Comparison of ENCODE assay signal across 21 cellular contexts in the genomic region with DNA sequence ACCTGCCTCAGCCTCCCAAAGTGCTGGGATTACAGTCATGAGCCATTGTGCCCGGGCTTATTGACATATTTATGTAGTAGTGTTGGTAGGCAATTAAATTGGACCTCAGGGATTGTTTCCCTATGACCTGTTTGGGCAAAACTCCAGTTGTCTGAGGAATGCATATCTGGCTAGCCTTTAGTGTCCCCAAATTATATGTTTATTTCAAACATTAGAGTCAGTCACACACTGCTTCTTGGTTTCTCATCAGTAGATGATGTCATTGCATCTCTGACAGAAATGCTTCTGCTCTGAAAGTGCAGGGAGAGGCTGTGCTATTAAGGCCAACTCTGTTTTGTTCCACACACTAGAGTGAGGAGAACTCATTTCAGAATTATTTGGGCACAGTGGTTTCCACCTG. TPM values are rescaled to one million over a fixed set of nuclear protein-coding genes. Genes with fewer than 3 reads are reported as not detected.
DNase-seq lines count a peak whose midpoint lies in the region; ATAC-seq, FAIRE-seq and TF ChIP-seq lines count a peak whose summit lies in the region.
"Had no signal": no experiment of that assay in that cellular context is flagged by ENCODE, and none has a peak within 500 bp of the region (broad histone marks: within the 10 kb centered on the region; RNA-seq: fewer than 3 reads in every experiment).

No MANE protein-coding gene starts in this region.

- no peaks in the 10 kb centered on the region for H3K9me3 Mint-ChIP-seq in T-helper 1 cell treated with Interleukin-12 subunit alpha and Interleukin-12 subunit beta and Interleukin-4 antibody, amounts not matched to agents 30 μg/mL and 1 μg/mL, for 36 hours
- H3K9me3 Mint-ChIP-seq: mesothelial cell of epicardium; stimulated activated naive CD8-positive, alpha-beta T cell treated with anti-CD3 and anti-CD28 coated beads, Interleukin-15, amount 100 ng/mL, for 72 hours had no signal

- H3K27ac ChIP-seq in K562 (ENCODE audit: extremely low read depth, low read depth, low read length) (no peak overlapping the region), trophoblast cell (ENCODE audit: low read depth, low read length) (no peak overlapping the region)

- H2BK5ac ChIP-seq in trophoblast cell (ENCODE audit: low read depth, low read length, poor library complexity), result no peak overlapping the region

- no peak for FAIRE-seq in K562 (lab: Jason Lieb, UNC)
- FAIRE-seq: islet of Langerhans, small intestine had no signal

- peak overlapping the region; percentile 50 for H3K27ac Mint-ChIP-seq in T-helper 1 cell treated with Interleukin-12 subunit alpha and Interleukin-12 subunit beta and Interleukin-4 antibody, amounts not matched to agents 30 μg/mL and 1 μg/mL, for 36 hours
- H3K27ac Mint-ChIP-seq: mesothelial cell of epicardium had no signal

- H3K4me3 ChIP-seq in K562 (no peak overlapping the region), trophoblast cell (ENCODE audit: low read depth, low read length) (no peak overlapping the region)

- no peaks in the 10 kb centered on the region for H3K27me3 Mint-ChIP-seq in T-helper 1 cell treated with Interleukin-12 subunit alpha and Interleukin-12 subunit beta and Interleukin-4 antibody, amounts not matched to agents 30 μg/mL and 1 μg/mL, for 36 hours (ENCODE audit: low read depth)
- H3K27me3 Mint-ChIP-seq: stimulated activated naive CD8-positive, alpha-beta T cell treated with anti-CD3 and anti-CD28 coated beads, Interleukin-15, amount 100 ng/mL, for 72 hours had no signal

- H3K79me2 ChIP-seq in K562 (ENCODE audit: control insufficient read depth, insufficient read depth, low read length) (peaks cover 13% of the 10 kb centered on the region), trophoblast cell (ENCODE audit: control insufficient read depth, insufficient read depth, low read length, poor library complexity) (peaks cover 8% of the 10 kb centered on the region)

- WGBS in K562 (ENCODE audit: insufficient coverage, low coverage, missing lambda C conversion rate), result 60% methylated on average over 1 of the region's 1 CpG
- no CpG with 5 or more reads among the region's 1 CpG for WGBS in trophoblast cell (ENCODE audit: extremely low coverage, insufficient coverage, insufficient read length)

- TF ChIP-seq POLR2A in K562 (conservative IDR thresholded peaks at IDR 0.05), result no peak

- ATAC-seq in K562 (no peak), HG02938 (IDR thresholded peaks at IDR 0.05; ENCODE audit: unreplicated experiment) (no peak)
- ATAC-seq: HCT116; stimulated activated naive CD8-positive, alpha-beta T cell treated with anti-CD3 and anti-CD28 coated beads, Interleukin-15, amount 100 ng/mL, for 72 hours had no signal

- H3K36me3 ChIP-seq in K562 (ENCODE audit: control insufficient read depth, insufficient read depth, low read length) (peaks cover 39% of the 10 kb centered on the region; the same call in 1 of the 3 replicates), trophoblast cell (ENCODE audit: control insufficient read depth in 1 of 2, insufficient read depth in 2 of 2, low read length in 2 of 2) (peaks cover 30 to 45% of the 10 kb centered on the region in 2 experiments)

- peaks cover 20% of the 10 kb centered on the region for H3K36me3 Mint-ChIP-seq in T-helper 1 cell treated with Interleukin-12 subunit alpha and Interleukin-12 subunit beta and Interleukin-4 antibody, amounts not matched to agents 30 μg/mL and 1 μg/mL, for 36 hours (ENCODE audit: low read depth)

- peak overlapping the region; percentile 62 for H3K4ac ChIP-seq in trophoblast cell (ENCODE audit: low read depth, low read length)

- no peak overlapping the region for H3K9ac ChIP-seq in K562 (ENCODE audit: insufficient read depth in 1 of 2, low read depth in 2 of 2, low read length in 2 of 2)
- H3K9ac ChIP-seq in trophoblast cell (ENCODE audit: low read length), result no peak overlapping the region

- TF ChIP-seq CTCF in K562 (IDR thresholded peaks at IDR 0.05 in 2 of 3, conservative IDR thresholded peaks at IDR 0.05 in 1 of 3; ENCODE audit: insufficient read depth in 2 of 3, low read depth in 1 of 3, low read length in 3 of 3), result no peak

- H4K12ac ChIP-seq in trophoblast cell (ENCODE audit: low read depth, low read length), result no peak overlapping the region

- POLR2A ChIA-PET in K562 (lab: Yijun Ruan, JAX), result no interaction called here

- H3K79me1 ChIP-seq in trophoblast cell (ENCODE audit: low read length), result no peaks in the 10 kb centered on the region

- H3K14ac ChIP-seq in trophoblast cell (ENCODE audit: low read length), result no peak overlapping the region

- H3K4me2 ChIP-seq in K562 (ENCODE audit: insufficient read depth, low read length), result no peak overlapping the region
- no peak overlapping the region for H3K4me2 ChIP-seq in trophoblast cell (ENCODE audit: low read length)

- BruUV-seq in K562 (replicated peaks; lab: Mats Ljungman, UMichigan), result no TSS peak

- H3K9me1 ChIP-seq in K562 (ENCODE audit: control insufficient read depth, insufficient read depth, low read length), result no peaks in the 10 kb centered on the region

- H3K18ac ChIP-seq in trophoblast cell (ENCODE audit: low read length), result no peak overlapping the region

- CTCF ChIA-PET in K562 (lab: Yijun Ruan, JAX; ENCODE audit: low intra/inter-chr PET ratio), result no interaction called here

- H2AFZ ChIP-seq in K562 (ENCODE audit: low read depth, low read length), result no peak overlapping the region
- H2AFZ ChIP-seq in trophoblast cell (ENCODE audit: insufficient read depth, low read length, poor library complexity), result no peak overlapping the region

- H3K4me3 Mint-ChIP-seq in T-helper 1 cell treated with Interleukin-12 subunit alpha and Interleukin-12 subunit beta and Interleukin-4 antibody, amounts not matched to agents 30 μg/mL and 1 μg/mL, for 36 hours, result no peak overlapping the region
- H3K4me3 Mint-ChIP-seq: mesothelial cell of epicardium; stimulated activated naive CD8-positive, alpha-beta T cell treated with anti-CD3 and anti-CD28 coated beads, Interleukin-15, amount 100 ng/mL, for 72 hours had no signal

- no peak for TF ChIP-seq RAD21 in K562 (CRISPR knock-in tag; conservative IDR thresholded peaks at IDR 0.05 in 1 of 2, IDR thresholded peaks at IDR 0.05 in 1 of 2)

- H3K27me3 ChIP-seq in K562 (ENCODE audit: control insufficient read depth in 2 of 2, insufficient read depth in 2 of 2, low read length in 2 of 2), result no peaks in the 10 kb centered on the region
- H3K27me3 ChIP-seq in trophoblast cell (ENCODE audit: insufficient read depth, low read length), result no peaks in the 10 kb centered on the region

- DNase-seq in T-helper 1 cell (no peak), NCI-H69 (lab: John Stamatoyannopoulos, UW) (peak; percentile 44), K562 (ENCODE audit: extremely low read depth in 1 of 4, low spot score in 3 of 4) (no peak), trophoblast cell (peak in 1 of 2 donors; percentile 18), AML-193 (lab: John Stamatoyannopoulos, UW) (no peak), NCI-H1048 (lab: John Stamatoyannopoulos, UW) (no peak)
- DNase-seq: 8988T; aorta; Calu3; NCI-H2081; NCI-H82; nucleus accumbens; SHP77 treated with DMSO at 0.1 percent for 48 hours; small intestine; stimulated activated naive CD8-positive, alpha-beta T cell treated with anti-CD3 and anti-CD28 coated beads, Interleukin-15, amount 100 ng/mL, for 72 hours had no signal

- intact Hi-C loops in K562 (cut with micrococcal nuclease), result no loop called here

- H4K20me1 ChIP-seq in K562 (replicated peaks; ENCODE audit: control insufficient read depth, insufficient read depth, low read length), result no peaks in the 10 kb centered on the region

- H4K8ac ChIP-seq in trophoblast cell (ENCODE audit: low read depth, low read length), result no peak overlapping the region

- H3K9me3 ChIP-seq in K562 (replicated peaks; ENCODE audit: control insufficient read depth, insufficient read depth, low read depth, low read length) (no peaks in the 10 kb centered on the region), trophoblast cell (ENCODE audit: insufficient read depth, low read depth, low read length) (no peaks in the 10 kb centered on the region)

- H4K91ac ChIP-seq in trophoblast cell (ENCODE audit: low read depth, low read length), result no peak overlapping the region

- no peak overlapping the region for H2BK12ac ChIP-seq in trophoblast cell (ENCODE audit: low read length)

- no peak overlapping the region for H2BK120ac ChIP-seq in trophoblast cell (ENCODE audit: insufficient read depth, low read length, poor library complexity)

- H3K4me1 Mint-ChIP-seq in T-helper 1 cell treated with Interleukin-12 subunit alpha and Interleukin-12 subunit beta and Interleukin-4 antibody, amounts not matched to agents 30 μg/mL and 1 μg/mL, for 36 hours (ENCODE audit: low read depth), result peaks cover 23% of the 10 kb centered on the region

- no peak overlapping the region for H3K23ac ChIP-seq in trophoblast cell (ENCODE audit: low read length)

- no peak for TF ChIP-seq EP300 in K562 (IDR thresholded peaks at IDR 0.05; ENCODE audit: low read length)

- no peak overlapping the region for H2AK5ac ChIP-seq in trophoblast cell (ENCODE audit: low read length)

- in situ Hi-C loops in K562 (cut with MboI), result no loop called here

- H3K4me1 ChIP-seq in K562 (replicated peaks in 1 of 2; ENCODE audit: control insufficient read depth in 2 of 2, insufficient read depth in 2 of 2, low read length in 2 of 2) (peaks cover 0 to 2% of the 10 kb centered on the region in 2 experiments; a peak in 2 of 5 replicates), trophoblast cell (ENCODE audit: control insufficient read depth in 1 of 2, insufficient read depth in 2 of 2, low read length in 2 of 2) (no peaks in the 10 kb centered on the region)

RNA-seq across cellular contexts. Expression of gene PIP5K1A, which starts 12.5 kb away (rescaled TPM):
- total RNA-seq in K562 (2011; cell fraction: chromatin; rRNA removed; ENCODE audit: low replicate concordance), result 161 and 178 TPM in 2 replicates
- 84.5 and 85.7 TPM in 2 replicates for total RNA-seq in K562 (2011; cell fraction: nucleolus; rRNA removed)
- 104 and 116 TPM in 2 replicates for total RNA-seq in K562 (2011; cell fraction: nucleoplasm; rRNA removed)
- total RNA-seq in K562 (2014; rRNA removed) (16.9 and 21.3 TPM in 2 replicates), K562 (2014; rRNA removed; fragmentation: Illumina TruSeq; extraction: Trizol) (18.8 and 20.6 TPM in 2 replicates), K562 (2015; rRNA removed; fragmentation: Illumina TruSeq; extraction: Trizol) (22.8 and 24.9 TPM in 2 replicates), K562 (2021) (21.9 and 25.8 TPM in 2 replicates)
- polyA plus RNA-seq in K562 (2011; rRNA removed) (33.5 and 42.4 TPM in 2 replicates), K562 (2014; fragmentation: Illumina TruSeq; extraction: Trizol) (26.3 and 36.4 TPM in 2 replicates), K562 (2014; fragmentation: Nextera tagmentation; extraction: Ambion mirVana) (1 to 10 TPM; 1.9 to 4.2 TPM), K562 (2014; rRNA removed) (17.2 and 22.4 TPM in 2 replicates)
- polyA plus RNA-seq in K562 (2011; cell fraction: cytosol; rRNA removed), result 23.8 and 29.9 TPM in 2 replicates
- polyA plus RNA-seq in K562 (2011; cell fraction: nucleus; rRNA removed), result 47.1 and 51.9 TPM in 2 replicates
- polyA plus RNA-seq in K562 (2012), result 14.8 and 15.0 TPM in 2 replicates
- polyA minus RNA-seq in K562 (2011; rRNA and poly(A)+ RNA removed), result 54.7 and 69.0 TPM in 2 replicates
- 15.1 and 19.9 TPM in 2 replicates for polyA minus RNA-seq in K562 (2011; cell fraction: cytosol; rRNA and poly(A)+ RNA removed)
- 21.3 and 28.2 TPM in 2 replicates for polyA minus RNA-seq in K562 (2011; cell fraction: nucleus; rRNA and poly(A)+ RNA removed)
- polyA plus RNA-seq in trophoblast cell (2013), result 109 and 113 TPM in 2 replicates

RNA-seq across cellular contexts. Expression of gene VPS72, which starts 20.8 kb away (rescaled TPM):
- total RNA-seq in K562 (2011; cell fraction: chromatin; rRNA removed; ENCODE audit: low replicate concordance), result 26.2 and 29.1 TPM in 2 replicates
- total RNA-seq in K562 (2011; cell fraction: nucleolus; rRNA removed), result 10.8 and 17.2 TPM in 2 replicates
- 15.5 and 20.0 TPM in 2 replicates for total RNA-seq in K562 (2011; cell fraction: nucleoplasm; rRNA removed)
- total RNA-seq in K562 (2014; rRNA removed), result 72.2 and 78.4 TPM in 2 replicates
- 58.2 and 64.5 TPM in 2 replicates for total RNA-seq in K562 (2014; rRNA removed; fragmentation: Illumina TruSeq; extraction: Trizol)
- total RNA-seq in K562 (2015; rRNA removed; fragmentation: Illumina TruSeq; extraction: Trizol), result 73.7 and 79.6 TPM in 2 replicates
- 75.7 and 81.6 TPM in 2 replicates for total RNA-seq in K562 (2021)
- 80.9 and 113 TPM in 2 replicates for polyA plus RNA-seq in K562 (2011; rRNA removed)
- polyA plus RNA-seq in K562 (2011; cell fraction: cytosol; rRNA removed), result 76.3 and 89.8 TPM in 2 replicates
- polyA plus RNA-seq in K562 (2011; cell fraction: nucleus; rRNA removed), result 37.1 and 39.9 TPM in 2 replicates
- polyA plus RNA-seq in K562 (2012), result 58.9 and 73.2 TPM in 2 replicates
- 126 and 131 TPM in 2 replicates for polyA plus RNA-seq in K562 (2014; fragmentation: Illumina TruSeq; extraction: Trizol)
- 10 to 100 TPM in 1 of 2 experiments, 1 to 10 TPM in 1; 7.2 to 21.9 TPM for polyA plus RNA-seq in K562 (2014; fragmentation: Nextera tagmentation; extraction: Ambion mirVana)
- polyA plus RNA-seq in K562 (2014; rRNA removed), result 89.0 and 96.0 TPM in 2 replicates
- 41.7 and 44.6 TPM in 2 replicates for polyA minus RNA-seq in K562 (2011; rRNA and poly(A)+ RNA removed)
- polyA minus RNA-seq in K562 (2011; cell fraction: cytosol; rRNA and poly(A)+ RNA removed), result 24.7 and 25.1 TPM in 2 replicates
- 4.4 and 13.4 TPM in 2 replicates for polyA minus RNA-seq in K562 (2011; cell fraction: nucleus; rRNA and poly(A)+ RNA removed)
- 57.9 and 60.8 TPM in 2 replicates for polyA plus RNA-seq in trophoblast cell (2013)

RNA-seq across cellular contexts. Expression of gene TMOD4, which starts 35.0 kb away (rescaled TPM):
- total RNA-seq in K562 (2011; cell fraction: chromatin; rRNA removed; ENCODE audit: low replicate concordance), result 2.0 and 3.8 TPM in 2 replicates
- total RNA-seq in K562 (2011; cell fraction: nucleolus; rRNA removed), result not detected in 2 replicates
- 4.3 and 9.5 TPM in 2 replicates for total RNA-seq in K562 (2011; cell fraction: nucleoplasm; rRNA removed)
- 1.0 and 1.5 TPM in 2 replicates for total RNA-seq in K562 (2014; rRNA removed)
- total RNA-seq in K562 (2014; rRNA removed; fragmentation: Illumina TruSeq; extraction: Trizol), result 0.18 and 1.1 TPM in 2 replicates
- 0.22 and 0.57 TPM in 2 replicates for total RNA-seq in K562 (2015; rRNA removed; fragmentation: Illumina TruSeq; extraction: Trizol)
- 0.60 and 1.2 TPM in 2 replicates for total RNA-seq in K562 (2021)
- polyA plus RNA-seq in K562 (2011; rRNA removed), result 1.4 and 1.8 TPM in 2 replicates
- 0.72 and 0.88 TPM in 2 replicates for polyA plus RNA-seq in K562 (2011; cell fraction: cytosol; rRNA removed)
- polyA plus RNA-seq in K562 (2011; cell fraction: nucleus; rRNA removed), result 1.6 and 2.6 TPM in 2 replicates
- polyA plus RNA-seq in K562 (2012), result 1.1 and 1.7 TPM in 2 replicates
- polyA plus RNA-seq in K562 (2014; fragmentation: Illumina TruSeq; extraction: Trizol), result 0.35 and 1.0 TPM in 2 replicates
- under 1 TPM in 1 of 2 experiments, not detected in 1; 0.57 TPM for polyA plus RNA-seq in K562 (2014; fragmentation: Nextera tagmentation; extraction: Ambion mirVana)
- 0.12 and 1.5 TPM in 2 replicates for polyA plus RNA-seq in K562 (2014; rRNA removed)
- polyA minus RNA-seq in K562 (2011; rRNA and poly(A)+ RNA removed), result 1.3 TPM in 1 of 2 replicates, not detected in the other
- polyA minus RNA-seq in K562 (2011; cell fraction: cytosol; rRNA and poly(A)+ RNA removed), result not detected in 2 replicates
- not detected in 2 replicates for polyA minus RNA-seq in K562 (2011; cell fraction: nucleus; rRNA and poly(A)+ RNA removed)
- not detected in 2 replicates for polyA plus RNA-seq in trophoblast cell (2013)
- total RNA-seq: glomerular endothelial cell had no signal

RNA-seq across cellular contexts. Expression of gene PSMD4, which starts 43.7 kb away (rescaled TPM):
- 204 and 285 TPM in 2 replicates for total RNA-seq in K562 (2011; cell fraction: chromatin; rRNA removed; ENCODE audit: low replicate concordance)
- 154 and 177 TPM in 2 replicates for total RNA-seq in K562 (2011; cell fraction: nucleolus; rRNA removed)
- 184 and 195 TPM in 2 replicates for total RNA-seq in K562 (2011; cell fraction: nucleoplasm; rRNA removed)
- total RNA-seq in K562 (2014; rRNA removed) (298 and 306 TPM in 2 replicates), K562 (2014; rRNA removed; fragmentation: Illumina TruSeq; extraction: Trizol) (322 and 353 TPM in 2 replicates), K562 (2015; rRNA removed; fragmentation: Illumina TruSeq; extraction: Trizol) (291 and 295 TPM in 2 replicates), K562 (2021) (243 and 255 TPM in 2 replicates)
- polyA plus RNA-seq in K562 (2011; rRNA removed) (298 and 324 TPM in 2 replicates), K562 (2014; fragmentation: Illumina TruSeq; extraction: Trizol) (283 and 307 TPM in 2 replicates), K562 (2014; fragmentation: Nextera tagmentation; extraction: Ambion mirVana) (100 to 1,000 TPM; 194 to 243 TPM), K562 (2014; rRNA removed) (302 and 313 TPM in 2 replicates)
- 395 and 420 TPM in 2 replicates for polyA plus RNA-seq in K562 (2011; cell fraction: cytosol; rRNA removed)
- polyA plus RNA-seq in K562 (2011; cell fraction: nucleus; rRNA removed), result 143 and 175 TPM in 2 replicates
- polyA plus RNA-seq in K562 (2012), result 260 and 366 TPM in 2 replicates
- polyA minus RNA-seq in K562 (2011; rRNA and poly(A)+ RNA removed), result 332 and 377 TPM in 2 replicates
- polyA minus RNA-seq in K562 (2011; cell fraction: cytosol; rRNA and poly(A)+ RNA removed), result 124 and 136 TPM in 2 replicates
- 48.2 and 62.2 TPM in 2 replicates for polyA minus RNA-seq in K562 (2011; cell fraction: nucleus; rRNA and poly(A)+ RNA removed)
- 164 and 168 TPM in 2 replicates for polyA plus RNA-seq in trophoblast cell (2013)

RNA-seq across cellular contexts. Expression of gene SCNM1, which starts 44.9 kb away (rescaled TPM):
- 28.6 and 48.7 TPM in 2 replicates for total RNA-seq in K562 (2011; cell fraction: chromatin; rRNA removed; ENCODE audit: low replicate concordance)
- 26.1 and 32.2 TPM in 2 replicates for total RNA-seq in K562 (2011; cell fraction: nucleolus; rRNA removed)
- total RNA-seq in K562 (2011; cell fraction: nucleoplasm; rRNA removed), result 30.7 and 32.9 TPM in 2 replicates
- total RNA-seq in K562 (2014; rRNA removed) (67.4 and 74.3 TPM in 2 replicates), K562 (2014; rRNA removed; fragmentation: Illumina TruSeq; extraction: Trizol) (54.1 and 63.0 TPM in 2 replicates), K562 (2015; rRNA removed; fragmentation: Illumina TruSeq; extraction: Trizol) (61.7 and 62.3 TPM in 2 replicates), K562 (2021) (50.1 and 50.7 TPM in 2 replicates)
- polyA plus RNA-seq in K562 (2011; rRNA removed) (17.2 and 22.5 TPM in 2 replicates), K562 (2014; fragmentation: Illumina TruSeq; extraction: Trizol) (80.6 and 100 TPM in 2 replicates), K562 (2014; fragmentation: Nextera tagmentation; extraction: Ambion mirVana) (100 to 1,000 TPM; 203 to 204 TPM), K562 (2014; rRNA removed) (37.3 TPM in 2 replicates)
- 13.9 and 19.0 TPM in 2 replicates for polyA plus RNA-seq in K562 (2011; cell fraction: cytosol; rRNA removed)
- 40.6 and 40.9 TPM in 2 replicates for polyA plus RNA-seq in K562 (2011; cell fraction: nucleus; rRNA removed)
- 58.0 and 65.9 TPM in 2 replicates for polyA plus RNA-seq in K562 (2012)
- polyA minus RNA-seq in K562 (2011; rRNA and poly(A)+ RNA removed), result 12.9 and 13.0 TPM in 2 replicates
- 13.5 and 14.7 TPM in 2 replicates for polyA minus RNA-seq in K562 (2011; cell fraction: cytosol; rRNA and poly(A)+ RNA removed)
- 8.1 and 17.2 TPM in 2 replicates for polyA minus RNA-seq in K562 (2011; cell fraction: nucleus; rRNA and poly(A)+ RNA removed)
- polyA plus RNA-seq in trophoblast cell (2013), result 52.5 and 53.6 TPM in 2 replicates
